In the genomic region with DNA sequence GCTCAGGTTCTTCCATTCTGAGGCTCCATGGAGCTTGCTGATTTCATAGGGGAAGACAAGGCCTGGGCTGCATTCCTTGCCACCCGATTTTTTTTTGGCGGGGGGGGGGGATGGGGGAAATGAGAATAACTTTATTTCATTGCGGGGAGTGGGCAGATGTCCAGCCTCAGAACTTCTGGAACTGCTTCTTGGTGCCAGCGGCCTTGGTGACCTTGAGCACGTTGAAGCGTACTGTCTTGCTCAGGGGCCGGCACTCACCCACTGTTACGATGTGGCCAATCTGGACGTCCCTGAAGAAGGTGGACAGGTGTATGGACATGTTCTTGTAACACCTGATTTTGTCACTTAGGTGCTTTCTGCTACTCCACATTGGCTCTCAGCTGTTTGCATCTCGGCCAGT, we compare ENCODE assay signal across 18 cellular contexts. TPM values are rescaled to one million over a fixed set of nuclear protein-coding genes. Genes with fewer than 3 reads are reported as not detected.
"Had no signal": no experiment of that assay in that cellular context is flagged by ENCODE, and none has a peak within 500 bp of the region (broad histone marks: within the 10 kb centered on the region; RNA-seq: fewer than 3 reads in every experiment).

No MANE protein-coding gene starts in this region.

- H3K4me3 ChIP-seq: left lung, pancreas, SJCRH30, spleen, upper lobe of right lung had no signal

- DNase-seq: activated CD4-positive, alpha-beta memory T cell treated with anti-CD3 and anti-CD28 coated beads for 36 hours; activated CD4-positive, alpha-beta T cell treated with anti-CD3 and anti-CD28 coated beads for 1 hour; activated naive CD4-positive, alpha-beta T cell treated with Interleukin-2 at 50 U/mL for 16 hours; cerebellar nuclear complex; glutamatergic neuron; left lung; nephron progenitor cell; retina; SJCRH30; spleen; stimulated activated CD4-positive, alpha-beta T cell treated with anti-CD3 and anti-CD28 coated beads, Interleukin-1b, Interleukin-23, amount 100 ng/mL, for 48 hours; stimulated activated naive B cell treated with anti-CD40 and anti-IgM and Interleukin-4, amounts not matched to agents 10 μg/mL and 1 μg/mL and 100 μg/mL, for 72 hours; substantia nigra; upper lobe of right lung had no signal

- H3K9me3 Mint-ChIP-seq: activated CD4-positive, alpha-beta memory T cell treated with anti-CD3 and anti-CD28 coated beads for 36 hours; dendritic cell treated with granulocyte-macrophage colony-stimulating factor and Interleukin-4, amounts not matched to agents 40 ng/mL and 50 ng/mL, for 4 days; nephron progenitor cell; stimulated activated naive B cell treated with anti-CD40 and anti-IgM and Interleukin-4, amounts not matched to agents 10 μg/mL and 1 μg/mL and 100 μg/mL, for 72 hours; T-helper 2 cell treated with Interferon-gamma antibody and Interleukin-4, amounts not matched to agents 5 μg/mL and 100 μg/mL, for 36 hours had no signal

- ATAC-seq: left lung; stimulated activated naive B cell treated with anti-CD40 and anti-IgM and Interleukin-4, amounts not matched to agents 10 μg/mL and 1 μg/mL and 100 μg/mL, for 72 hours; upper lobe of right lung had no signal

- H3K4me1 ChIP-seq: SJCRH30 had no signal

- H3K27me3 Mint-ChIP-seq: activated CD4-positive, alpha-beta memory T cell treated with anti-CD3 and anti-CD28 coated beads for 36 hours; dendritic cell treated with granulocyte-macrophage colony-stimulating factor and Interleukin-4, amounts not matched to agents 40 ng/mL and 50 ng/mL, for 4 days; stimulated activated naive B cell treated with anti-CD40 and anti-IgM and Interleukin-4, amounts not matched to agents 10 μg/mL and 1 μg/mL and 100 μg/mL, for 72 hours had no signal

- H3K27ac Mint-ChIP-seq: activated CD4-positive, alpha-beta memory T cell treated with anti-CD3 and anti-CD28 coated beads for 36 hours; stimulated activated naive B cell treated with anti-CD40 and anti-IgM and Interleukin-4, amounts not matched to agents 10 μg/mL and 1 μg/mL and 100 μg/mL, for 72 hours; T-helper 2 cell treated with Interferon-gamma antibody and Interleukin-4, amounts not matched to agents 5 μg/mL and 100 μg/mL, for 36 hours had no signal

- H3K36me3 Mint-ChIP-seq: activated CD4-positive, alpha-beta memory T cell treated with anti-CD3 and anti-CD28 coated beads for 36 hours had no signal

- H3K4me3 Mint-ChIP-seq: activated CD4-positive, alpha-beta memory T cell treated with anti-CD3 and anti-CD28 coated beads for 36 hours; dendritic cell treated with granulocyte-macrophage colony-stimulating factor and Interleukin-4, amounts not matched to agents 40 ng/mL and 50 ng/mL, for 4 days; nephron progenitor cell; stimulated activated naive B cell treated with anti-CD40 and anti-IgM and Interleukin-4, amounts not matched to agents 10 μg/mL and 1 μg/mL and 100 μg/mL, for 72 hours; T-helper 2 cell treated with Interferon-gamma antibody and Interleukin-4, amounts not matched to agents 5 μg/mL and 100 μg/mL, for 36 hours had no signal

- H3K36me3 ChIP-seq: pancreas had no signal

- H3K27ac ChIP-seq: left lung, SJCRH30, spleen, upper lobe of right lung had no signal

- H3K9me3 ChIP-seq: left lung, pancreas, SJCRH30, spleen, upper lobe of right lung had no signal

- H3K27me3 ChIP-seq: left lung, pancreas, SJCRH30, spleen, upper lobe of right lung had no signal

RNA-seq across cellular contexts. Expression of a gene that starts 28.9 kb away (rescaled TPM):
- total RNA-seq: mesenteric fat pad, SJCRH30 had no signal
